1 cellular context compared by ENCODE assay signal in the genomic region with DNA sequence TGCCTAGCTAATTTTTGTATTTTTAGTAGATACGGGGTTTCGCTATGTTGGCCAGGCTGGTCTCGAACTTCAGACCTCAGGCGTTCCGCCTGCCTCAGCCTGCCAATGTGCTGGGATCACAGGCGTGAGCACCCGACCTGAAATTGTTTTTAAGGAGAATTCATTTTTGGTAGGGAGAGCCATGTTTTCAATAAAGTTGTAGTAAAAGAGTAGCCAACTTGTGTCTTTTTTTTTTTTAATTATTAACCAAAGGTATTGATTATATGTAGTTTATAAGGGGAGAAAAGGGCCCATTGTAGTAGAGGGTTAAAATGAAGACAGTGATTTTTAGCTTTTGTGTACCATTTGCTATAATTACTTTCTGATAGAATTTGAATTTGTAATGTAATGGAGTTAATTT.
TF ChIP-seq lines count a peak whose summit lies in the region.

No MANE protein-coding gene starts in this region.

TF ChIP-seq in HepG2, 621 proteins besides CTCF, POLR2A, EP300 and RAD21 (continued from another document):
- no peak for TF ChIP-seq ZNF646 (CRISPR knock-in tag; IDR thresholded peaks at IDR 0.05)
- no peak for TF ChIP-seq MTERF4 (CRISPR knock-in tag; IDR thresholded peaks at IDR 0.05)
- TF ChIP-seq, protein P1, sequence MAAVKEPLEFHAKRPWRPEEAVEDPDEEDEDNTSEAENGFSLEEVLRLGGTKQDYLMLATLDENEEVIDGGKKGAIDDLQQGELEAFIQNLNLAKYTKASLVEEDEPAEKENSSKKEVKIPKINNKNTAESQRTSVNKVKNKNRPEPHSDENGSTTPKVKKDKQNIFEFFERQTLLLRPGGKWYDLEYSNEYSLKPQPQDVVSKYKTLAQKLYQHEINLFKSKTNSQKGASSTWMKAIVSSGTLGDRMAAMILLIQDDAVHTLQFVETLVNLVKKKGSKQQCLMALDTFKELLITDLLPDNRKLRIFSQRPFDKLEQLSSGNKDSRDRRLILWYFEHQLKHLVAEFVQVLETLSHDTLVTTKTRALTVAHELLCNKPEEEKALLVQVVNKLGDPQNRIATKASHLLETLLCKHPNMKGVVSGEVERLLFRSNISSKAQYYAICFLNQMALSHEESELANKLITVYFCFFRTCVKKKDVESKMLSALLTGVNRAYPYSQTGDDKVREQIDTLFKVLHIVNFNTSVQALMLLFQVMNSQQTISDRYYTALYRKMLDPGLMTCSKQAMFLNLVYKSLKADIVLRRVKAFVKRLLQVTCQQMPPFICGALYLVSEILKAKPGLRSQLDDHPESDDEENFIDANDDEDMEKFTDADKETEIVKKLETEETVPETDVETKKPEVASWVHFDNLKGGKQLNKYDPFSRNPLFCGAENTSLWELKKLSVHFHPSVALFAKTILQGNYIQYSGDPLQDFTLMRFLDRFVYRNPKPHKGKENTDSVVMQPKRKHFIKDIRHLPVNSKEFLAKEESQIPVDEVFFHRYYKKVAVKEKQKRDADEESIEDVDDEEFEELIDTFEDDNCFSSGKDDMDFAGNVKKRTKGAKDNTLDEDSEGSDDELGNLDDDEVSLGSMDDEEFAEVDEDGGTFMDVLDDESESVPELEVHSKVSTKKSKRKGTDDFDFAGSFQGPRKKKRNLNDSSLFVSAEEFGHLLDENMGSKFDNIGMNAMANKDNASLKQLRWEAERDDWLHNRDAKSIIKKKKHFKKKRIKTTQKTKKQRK (IDR thresholded peaks at IDR 0.05; ENCODE audit: low read length) = no peak
- TF ChIP-seq MIER2 (CRISPR knock-in tag; IDR thresholded peaks at IDR 0.05) = no peak
- TF ChIP-seq ZNF652 (CRISPR knock-in tag; IDR thresholded peaks at IDR 0.05; ENCODE audit: borderline replicate concordance, low read depth) = peak; percentile 52; the same call in 1 of the 2 replicates
- TF ChIP-seq DNMT3B (CRISPR knock-in tag; conservative IDR thresholded peaks at IDR 0.05) = no peak
- TF ChIP-seq, protein P2, sequence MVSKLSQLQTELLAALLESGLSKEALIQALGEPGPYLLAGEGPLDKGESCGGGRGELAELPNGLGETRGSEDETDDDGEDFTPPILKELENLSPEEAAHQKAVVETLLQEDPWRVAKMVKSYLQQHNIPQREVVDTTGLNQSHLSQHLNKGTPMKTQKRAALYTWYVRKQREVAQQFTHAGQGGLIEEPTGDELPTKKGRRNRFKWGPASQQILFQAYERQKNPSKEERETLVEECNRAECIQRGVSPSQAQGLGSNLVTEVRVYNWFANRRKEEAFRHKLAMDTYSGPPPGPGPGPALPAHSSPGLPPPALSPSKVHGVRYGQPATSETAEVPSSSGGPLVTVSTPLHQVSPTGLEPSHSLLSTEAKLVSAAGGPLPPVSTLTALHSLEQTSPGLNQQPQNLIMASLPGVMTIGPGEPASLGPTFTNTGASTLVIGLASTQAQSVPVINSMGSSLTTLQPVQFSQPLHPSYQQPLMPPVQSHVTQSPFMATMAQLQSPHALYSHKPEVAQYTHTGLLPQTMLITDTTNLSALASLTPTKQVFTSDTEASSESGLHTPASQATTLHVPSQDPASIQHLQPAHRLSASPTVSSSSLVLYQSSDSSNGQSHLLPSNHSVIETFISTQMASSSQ (IDR thresholded peaks at IDR 0.05; ENCODE audit: low read depth) = peak; percentile 65; the same call in 1 of the 2 replicates
- TF ChIP-seq, protein P2 (CRISPR knock-in tag; IDR thresholded peaks at IDR 0.05; ENCODE audit: borderline replicate concordance) = no peak
- TF ChIP-seq ZBTB40 (IDR thresholded peaks at IDR 0.05) = peak; percentile 93
- peak; percentile 99 for TF ChIP-seq ZBTB40 (CRISPR knock-in tag; IDR thresholded peaks at IDR 0.05)
TF ChIP-seq in HepG2: peak in this region for 3.
